ENCODE assay signal across 8 cellular contexts in the genomic region with DNA sequence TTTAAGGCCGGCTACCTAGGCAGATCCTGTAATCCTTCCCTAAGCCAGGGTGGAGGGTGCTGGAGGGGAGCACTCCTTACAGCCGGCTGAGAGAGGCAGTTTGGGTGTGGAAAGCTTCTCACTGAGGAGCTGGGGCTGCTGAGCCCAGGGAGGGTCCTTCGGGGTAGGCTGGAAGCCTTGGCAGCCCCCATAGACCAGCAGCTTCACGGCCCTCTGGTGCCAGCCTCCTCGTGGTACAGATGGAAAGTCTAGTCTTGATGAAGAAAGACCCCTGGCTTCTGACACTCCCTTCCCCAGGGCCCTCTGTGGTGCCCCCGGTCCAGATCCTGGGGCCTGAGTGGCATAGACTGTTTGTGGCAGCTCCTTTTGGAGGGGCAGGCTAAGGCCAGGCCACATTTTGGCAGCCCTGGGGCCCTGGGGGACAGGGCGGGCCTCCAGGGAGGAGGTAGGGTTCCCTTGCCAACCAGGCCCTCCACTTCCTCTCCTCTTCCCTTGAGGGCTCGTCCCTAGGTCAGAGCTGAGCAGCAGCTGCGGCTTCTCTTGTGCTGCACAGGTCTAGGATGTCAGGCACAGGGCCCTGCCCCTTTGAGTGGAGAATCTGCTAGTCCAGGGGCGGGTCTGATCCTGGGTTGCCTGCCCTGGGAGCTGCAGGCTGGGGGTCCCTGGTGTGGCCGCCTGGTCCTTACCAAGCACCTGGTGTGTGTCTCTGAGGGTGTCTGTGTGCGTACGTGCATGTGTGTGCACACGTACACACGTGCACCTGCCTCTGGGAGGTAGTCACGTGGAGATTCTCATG. TPM values are rescaled to one million over a fixed set of nuclear protein-coding genes. Genes with fewer than 3 reads are reported as not detected.
DNase-seq lines count a peak whose midpoint lies in the region; ATAC-seq and TF ChIP-seq lines count a peak whose summit lies in the region.

No MANE protein-coding gene starts in this region.

- no peaks in the 10 kb centered on the region for H3K27me3 ChIP-seq in right atrium auricular region
- H3K27me3 ChIP-seq in esophagus muscularis mucosa: no peaks in the 10 kb centered on the region

- peaks cover 25% of the 10 kb centered on the region for H3K4me1 Mint-ChIP-seq in type B pancreatic cell (ENCODE audit: unreplicated experiment)

- H3K4me3 ChIP-seq in right atrium auricular region: no peak overlapping the region
- H3K4me3 ChIP-seq in esophagus muscularis mucosa: peak overlapping the region in 2 of 4 donors; percentile 18 to 20

- no peak overlapping the region for H3K4me3 Mint-ChIP-seq in type B pancreatic cell

- H3K36me3 ChIP-seq in right atrium auricular region: peaks cover 25% of the 10 kb centered on the region
- H3K36me3 ChIP-seq in esophagus muscularis mucosa: peaks cover 25 to 37% (median 34%) of the 10 kb centered on the region in 4 donors

- H3K9me3 ChIP-seq in right atrium auricular region: no peaks in the 10 kb centered on the region
- no peaks in the 10 kb centered on the region for H3K9me3 ChIP-seq in esophagus muscularis mucosa

- no peaks in the 10 kb centered on the region for H3K9me3 Mint-ChIP-seq in type B pancreatic cell

- TF ChIP-seq CTCF in right atrium auricular region (IDR thresholded peaks at IDR 0.05): no peak
- no peak for TF ChIP-seq CTCF in esophagus muscularis mucosa (IDR thresholded peaks at IDR 0.05)
- no peak for TF ChIP-seq CTCF in type B pancreatic cell (conservative IDR thresholded peaks at IDR 0.05)

- peak overlapping the region in 1 of 2 donors; percentile 21 for H3K27ac ChIP-seq in right atrium auricular region
- peak overlapping the region in 3 of 4 donors; percentile 11 to 55 (median 53) for H3K27ac ChIP-seq in esophagus muscularis mucosa (replicated peaks in 1 of 4)

- peaks cover 0 to 47% of the 10 kb centered on the region in 2 donors for H3K4me1 ChIP-seq in right atrium auricular region
- peaks cover 29 to 61% (median 59%) of the 10 kb centered on the region in 4 donors for H3K4me1 ChIP-seq in esophagus muscularis mucosa

- no peaks in the 10 kb centered on the region for H3K27me3 Mint-ChIP-seq in type B pancreatic cell

- no peak for TF ChIP-seq POLR2A in esophagus muscularis mucosa (IDR thresholded peaks at IDR 0.05; ENCODE audit: low read depth)

- intact Hi-C loops in Right ventricle myocardium inferior (cut with DNase I) (no loop called here), esophagus muscularis mucosa (cut with DNase I) (no loop called here)

- DNase-seq in right atrium auricular region (ENCODE audit: low spot score) (peak; percentile 57), Right ventricle myocardium inferior (ENCODE audit: missing footprints) (no peak), NCI-H510A (lab: John Stamatoyannopoulos, UW) (peak; percentile 47), esophagus muscularis mucosa (ENCODE audit: extremely low spot score) (peak; percentile 92), type B pancreatic cell (ENCODE audit: extremely low spot score, unreplicated experiment) (peak; percentile 61), HCEC 1CT (no peak), DMS53 (lab: John Stamatoyannopoulos, UW) (no peak), NCI-H345 treated with DMSO at 0.1 percent for 48 hours (lab: John Stamatoyannopoulos, UW; ENCODE audit: unreplicated experiment) (no peak)

- no peak for ATAC-seq in Right ventricle myocardium inferior

- WGBS in esophagus muscularis mucosa: 88% methylated on average over 10 of the region's 16 CpGs

- H3K36me3 Mint-ChIP-seq in type B pancreatic cell: peaks cover 2% of the 10 kb centered on the region

- no peak for TF ChIP-seq EP300 in esophagus muscularis mucosa (IDR thresholded peaks at IDR 0.05)

- H3K27ac Mint-ChIP-seq in type B pancreatic cell: no peak overlapping the region

RNA-seq across cellular contexts. Expression of a gene that starts 4.8 kb away (rescaled TPM):
- total RNA-seq in right atrium auricular region (10 to 100 TPM; 16.1 to 17.9 TPM), Right ventricle myocardium inferior (11.9 TPM), esophagus muscularis mucosa (10 to 100 TPM; 23.7 to 38.8 (median 33.2) TPM), type B pancreatic cell (ENCODE audit: low replicate concordance) (71.1 and 105 TPM in 2 replicates)

RNA-seq across cellular contexts. Expression of a gene that starts 5.0 kb away (rescaled TPM):
- total RNA-seq in right atrium auricular region (under 1 TPM in 1 of 2 donors, not detected in 1; 0.59 TPM), Right ventricle myocardium inferior (not detected), esophagus muscularis mucosa (under 1 TPM in 1 of 4 donors, not detected in 3; 0.33 TPM), type B pancreatic cell (ENCODE audit: low replicate concordance) (not detected in 2 replicates)

RNA-seq across cellular contexts. Expression of a gene that starts 31.5 kb away (rescaled TPM):
- 10 to 100 TPM; 24.6 to 52.6 TPM for total RNA-seq in right atrium auricular region
- 35.1 TPM for total RNA-seq in Right ventricle myocardium inferior
- 10 to 100 TPM; 33.1 to 43.1 (median 39.1) TPM for total RNA-seq in esophagus muscularis mucosa
- total RNA-seq in type B pancreatic cell (ENCODE audit: low replicate concordance): 37.5 and 42.2 TPM in 2 replicates

RNA-seq across cellular contexts. Expression of a gene that starts 43.4 kb away (rescaled TPM):
- 10 to 100 TPM; 31.7 to 53.8 TPM for total RNA-seq in right atrium auricular region
- 77.4 TPM for total RNA-seq in Right ventricle myocardium inferior
- 10 to 100 TPM; 19.9 to 59.0 (median 39.3) TPM for total RNA-seq in esophagus muscularis mucosa
- 26.8 and 75.6 TPM in 2 replicates for total RNA-seq in type B pancreatic cell (ENCODE audit: low replicate concordance)

Comparison
In these comparisons a context has a peak if more than half of its experiments do, and no peak if none do; other contexts are left out.
1. DNase-seq: peak in right atrium auricular region (single experiment), NCI-H510A (single experiment), esophagus muscularis mucosa (single experiment) and type B pancreatic cell (single experiment); none in Right ventricle myocardium inferior (single experiment), HCEC 1CT (single experiment), DMS53 (single experiment) and NCI-H345 treated with DMSO at 0.1 percent for 48 hours (single experiment).